In the genomic region with DNA sequence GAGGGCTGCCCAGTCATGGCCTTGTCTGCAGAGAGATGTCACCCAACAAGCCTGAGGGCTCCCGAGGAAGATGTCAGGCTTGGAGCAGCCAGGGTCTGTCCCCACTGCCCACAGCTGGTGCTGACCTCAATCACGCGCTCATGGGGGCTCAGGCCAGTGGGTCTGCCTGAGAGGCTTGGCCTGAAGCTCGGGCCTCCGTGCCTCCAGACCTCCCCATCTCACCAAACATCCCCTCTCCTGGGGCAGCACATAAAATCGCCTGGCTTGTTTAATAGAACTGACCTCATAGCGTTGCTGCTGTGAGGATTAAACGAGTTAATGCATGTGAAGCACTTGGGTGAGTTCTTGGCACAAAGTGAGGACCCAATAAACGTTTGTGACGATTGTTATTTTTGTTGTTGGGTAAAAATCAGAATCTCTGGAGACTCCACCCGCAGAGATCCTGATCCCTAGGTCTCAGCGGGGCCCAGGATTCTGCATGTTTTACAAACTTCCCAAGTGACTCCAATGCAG, we compare ENCODE assay signal across 37 cellular contexts. TPM values are rescaled to one million over a fixed set of nuclear protein-coding genes. Genes with fewer than 3 reads are reported as not detected.
"Had no signal": no experiment of that assay in that cellular context is flagged by ENCODE, and none has a peak within 500 bp of the region (broad histone marks: within the 10 kb centered on the region; RNA-seq: fewer than 3 reads in every experiment).

No MANE protein-coding gene starts in this region.

- H3K27ac Mint-ChIP-seq: activated CD4-positive, alpha-beta memory T cell treated with anti-CD3 and anti-CD28 coated beads for 36 hours; activated CD4-positive, alpha-beta T cell treated with anti-CD3 and anti-CD28 coated beads for 36 hours; activated CD4-positive, alpha-beta T cell treated with anti-CD3 and anti-CD28 coated beads, Interleukin-2, amount 10 ng/mL, durations not matched to agents 7 days and 5 days; activated naive CD4-positive, alpha-beta T cell treated with anti-CD3 and anti-CD28 coated beads for 36 hours; activated naive CD8-positive, alpha-beta T cell; activated naive CD8-positive, alpha-beta T cell treated with anti-CD3 and anti-CD28 coated beads, Interleukin-2, amount 50 U/mL, for 24 hours; activated T-helper 1 cell treated with anti-CD3 and anti-CD28 coated beads, Interleukin-12 subunit alpha, Interleukin-12 subunit beta, Interleukin-2, Interleukin-4 antibody, amounts not matched to agents 30 ng/mL and 10 ng/mL and 1 ng/mL, durations not matched to agents 14 hours and 24 hours and 36 hours; WTC11 had no signal

- H3K36me3 Mint-ChIP-seq: activated CD4-positive, alpha-beta memory T cell treated with anti-CD3 and anti-CD28 coated beads for 36 hours; activated naive CD8-positive, alpha-beta T cell; brain; WTC11 had no signal

- H3K9me3 Mint-ChIP-seq: activated CD4-positive, alpha-beta memory T cell treated with anti-CD3 and anti-CD28 coated beads for 36 hours; activated CD4-positive, alpha-beta T cell treated with anti-CD3 and anti-CD28 coated beads, Interleukin-2, amount 10 ng/mL, durations not matched to agents 7 days and 5 days; activated naive CD4-positive, alpha-beta T cell treated with anti-CD3 and anti-CD28 coated beads for 36 hours; activated naive CD8-positive, alpha-beta T cell treated with anti-CD3 and anti-CD28 coated beads, Interleukin-2, amount 50 U/mL, for 24 hours; activated T-cell treated with anti-CD3 and anti-CD28 coated beads, Interleukin-2, amount 50 U/mL, for 4 hours; activated T-helper 1 cell treated with anti-CD3 and anti-CD28 coated beads, Interleukin-12 subunit alpha, Interleukin-12 subunit beta, Interleukin-2, Interleukin-4 antibody, amounts not matched to agents 30 ng/mL and 10 ng/mL and 1 ng/mL, durations not matched to agents 14 hours and 24 hours and 36 hours; WTC11 had no signal

- ATAC-seq: activated CD4-positive, alpha-beta T cell treated with anti-CD3 and anti-CD28 coated beads for 36 hours; activated CD4-positive, CD25-positive, alpha-beta regulatory T cell treated with anti-CD3 and anti-CD28 coated beads, Interleukin-2, amount 50 U/mL, for 24 hours; activated naive CD8-positive, alpha-beta T cell treated with anti-CD3 and anti-CD28 coated beads, Interleukin-2, amount 50 U/mL, for 24 hours; activated T-cell treated with anti-CD3 and anti-CD28 coated beads, Interleukin-2, amount 50 U/mL, for 4 hours; Panc1; WTC11 had no signal

- H3K9me3 ChIP-seq: MG63, SJCRH30 had no signal

- H3K36me3 ChIP-seq: MG63, SJCRH30 had no signal

- DNase-seq: activated CD4-positive, alpha-beta memory T cell treated with anti-CD3 and anti-CD28 coated beads for 36 hours; activated CD4-positive, alpha-beta T cell treated with anti-CD3 and anti-CD28 coated beads for 36 hours; activated CD4-positive, alpha-beta T cell treated with anti-CD3 and anti-CD28 coated beads, Interleukin-2, amount 10 ng/mL, durations not matched to agents 7 days and 5 days; activated CD8-positive, alpha-beta memory T cell treated with anti-CD3 and anti-CD28 coated beads, Interleukin-2, amount 50 U/mL, for 4 hours; activated gamma-delta T cell treated with Interleukin-2 at 50 U/mL for 16 hours; activated naive CD4-positive, alpha-beta T cell treated with anti-CD3 and anti-CD28 coated beads for 36 hours; activated naive CD8-positive, alpha-beta T cell treated with anti-CD3 and anti-CD28 coated beads, Interleukin-2, amount 50 U/mL, for 24 hours; activated T-cell treated with anti-CD3 and anti-CD28 coated beads for 4 hours; activated T-cell treated with anti-CD3 and anti-CD28 coated beads, Interleukin-2, amount 50 U/mL, for 4 hours; anterior cingulate cortex; caudate nucleus; Kasumi-1; KG1; MG63; NCI-H1048; NCI-H1105 treated with DMSO at 0.1 percent for 48 hours; NCI-H1436; NCI-H1694; NCI-H1930; NCI-H2081 treated with DMSO at 0.1 percent for 48 hours; NCI-H226; NCI-H446 treated with DMSO at 0.1 percent for 48 hours; NCI-H524; SHP77; SJCRH30; T1000 had no signal

- H3K4me3 ChIP-seq: MG63, SJCRH30, SK-N-MC had no signal

- H3K4me1 Mint-ChIP-seq: activated CD4-positive, alpha-beta T cell treated with anti-CD3 and anti-CD28 coated beads for 36 hours; activated CD4-positive, alpha-beta T cell treated with anti-CD3 and anti-CD28 coated beads, Interleukin-2, amount 10 ng/mL, durations not matched to agents 7 days and 5 days; activated naive CD8-positive, alpha-beta T cell treated with anti-CD3 and anti-CD28 coated beads, Interleukin-2, amount 50 U/mL, for 24 hours had no signal

- H3K4me3 Mint-ChIP-seq: activated CD4-positive, alpha-beta memory T cell treated with anti-CD3 and anti-CD28 coated beads for 36 hours; activated CD4-positive, alpha-beta T cell treated with anti-CD3 and anti-CD28 coated beads for 36 hours; activated CD4-positive, alpha-beta T cell treated with anti-CD3 and anti-CD28 coated beads, Interleukin-2, amount 10 ng/mL, durations not matched to agents 7 days and 5 days; activated naive CD4-positive, alpha-beta T cell treated with anti-CD3 and anti-CD28 coated beads for 36 hours; activated naive CD8-positive, alpha-beta T cell; activated naive CD8-positive, alpha-beta T cell treated with anti-CD3 and anti-CD28 coated beads, Interleukin-2, amount 50 U/mL, for 24 hours; activated T-cell treated with anti-CD3 and anti-CD28 coated beads, Interleukin-2, amount 50 U/mL, for 4 hours; activated T-helper 1 cell treated with anti-CD3 and anti-CD28 coated beads, Interleukin-12 subunit alpha, Interleukin-12 subunit beta, Interleukin-2, Interleukin-4 antibody, amounts not matched to agents 30 ng/mL and 10 ng/mL and 1 ng/mL, durations not matched to agents 14 hours and 24 hours and 36 hours; brain; WTC11 had no signal

- H3K27ac ChIP-seq: SJCRH30, SK-N-MC had no signal

- H3K27me3 ChIP-seq: MG63 had no signal

RNA-seq across cellular contexts. Expression of a gene that starts 3.5 kb away (rescaled TPM):
- total RNA-seq: activated CD4-positive, alpha-beta memory T cell treated with anti-CD3 and anti-CD28 coated beads for 36 hours; activated CD4-positive, alpha-beta T cell treated with anti-CD3 and anti-CD28 coated beads, Interleukin-2, amount 10 ng/mL, durations not matched to agents 7 days and 5 days; activated naive CD4-positive, alpha-beta T cell treated with anti-CD3 and anti-CD28 coated beads for 36 hours; activated T-cell treated with anti-CD3 and anti-CD28 coated beads, Interleukin-2, amount 50 U/mL, for 4 hours; activated T-helper 1 cell treated with anti-CD3 and anti-CD28 coated beads, Interleukin-12 subunit alpha, Interleukin-12 subunit beta, Interleukin-2, Interleukin-4 antibody, amounts not matched to agents 30 ng/mL and 10 ng/mL and 1 ng/mL, durations not matched to agents 14 hours and 24 hours and 36 hours; bronchial epithelial cell; T-helper 1 cell treated with Interleukin-12 subunit alpha and Interleukin-12 subunit beta and Interleukin-4 antibody, amounts not matched to agents 30 ng/mL and 1 ng/mL, for 36 hours; T-helper 2 cell treated with Interferon-gamma antibody and Interleukin-4, amounts not matched to agents 100 ng/mL and 5 ng/mL, for 36 hours had no signal

RNA-seq across cellular contexts. Expression of a gene that starts 14.9 kb away (rescaled TPM):
- total RNA-seq: activated CD4-positive, alpha-beta memory T cell treated with anti-CD3 and anti-CD28 coated beads for 36 hours; activated CD4-positive, alpha-beta T cell treated with anti-CD3 and anti-CD28 coated beads for 36 hours; activated CD4-positive, alpha-beta T cell treated with anti-CD3 and anti-CD28 coated beads, Interleukin-2, amount 10 ng/mL, durations not matched to agents 7 days and 5 days; activated naive CD4-positive, alpha-beta T cell treated with anti-CD3 and anti-CD28 coated beads for 36 hours; activated T-helper 1 cell treated with anti-CD3 and anti-CD28 coated beads, Interleukin-12 subunit alpha, Interleukin-12 subunit beta, Interleukin-2, Interleukin-4 antibody, amounts not matched to agents 30 ng/mL and 10 ng/mL and 1 ng/mL, durations not matched to agents 14 hours and 24 hours and 36 hours; bronchial epithelial cell; RPMI7951; SJCRH30; T-helper 1 cell treated with Interleukin-12 subunit alpha and Interleukin-12 subunit beta and Interleukin-4 antibody, amounts not matched to agents 30 ng/mL and 1 ng/mL, for 36 hours; T-helper 2 cell treated with Interferon-gamma antibody and Interleukin-4, amounts not matched to agents 100 ng/mL and 5 ng/mL, for 36 hours had no signal

RNA-seq across cellular contexts. Expression of a gene that starts 33.0 kb away (rescaled TPM):
- total RNA-seq: RPMI7951, SJCRH30 had no signal
